23 cellular contexts compared by ENCODE assay signal in the genomic region with DNA sequence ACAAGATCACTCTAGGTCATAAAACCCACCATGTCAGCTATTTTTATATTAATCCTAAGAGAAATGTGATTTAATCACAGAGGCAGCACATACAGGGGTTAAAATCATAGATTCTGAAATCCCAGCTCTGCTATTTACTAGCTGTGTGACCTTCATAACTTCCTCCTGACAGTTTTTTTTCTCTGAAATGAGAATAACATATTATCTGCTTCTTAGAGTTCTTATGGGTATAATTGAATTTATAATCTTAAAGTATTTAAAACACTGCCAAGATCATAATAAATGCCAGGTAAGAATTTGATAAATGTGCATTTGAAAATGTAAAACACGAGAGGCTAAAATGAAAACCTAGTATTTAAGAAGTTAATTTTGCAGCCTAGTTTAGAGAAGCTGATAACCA.
"Had no signal": no experiment of that assay in that cellular context is flagged by ENCODE, and none has a peak within 500 bp of the region (broad histone marks: within the 10 kb centered on the region; RNA-seq: fewer than 3 reads in every experiment).

No MANE protein-coding gene starts in this region.

- H3K36me3 ChIP-seq: esophagus squamous epithelium, gastrocnemius medialis, heart right ventricle, left lung, lower lobe of right lung had no signal

- H3K4me1 ChIP-seq: esophagus squamous epithelium, gastrocnemius medialis, heart right ventricle, left lung, lower lobe of right lung had no signal

- H3K9me3 ChIP-seq: esophagus squamous epithelium, gastrocnemius medialis, heart right ventricle, left lung, lower lobe of right lung, mucosa of descending colon had no signal

- H3K27ac ChIP-seq: epithelial cell of prostate, esophagus squamous epithelium, gastrocnemius medialis, heart right ventricle, left lung, lower lobe of right lung had no signal

- H3K4me3 ChIP-seq: esophagus squamous epithelium, gastrocnemius medialis, heart right ventricle, left lung, lower lobe of right lung, mucosa of descending colon had no signal

- DNase-seq: cortex of kidney; effector CD8-positive, alpha-beta T cell; effector memory CD8-positive, alpha-beta T cell; endodermal cell; erythroblast; esophagus squamous epithelium; foreskin fibroblast; foreskin melanocyte; gastrocnemius medialis; glutamatergic neuron; head of caudate nucleus; heart right ventricle; hippocampal formation; left cardiac atrium; left lung; left ventricle myocardium superior; lower lobe of right lung; mesenchymal stem cell; mucosa of descending colon; naive B cell; naive thymus-derived CD8-positive, alpha-beta T cell had no signal

- H3K27me3 ChIP-seq: esophagus squamous epithelium, gastrocnemius medialis, heart right ventricle, left lung had no signal

- ATAC-seq: effector memory CD8-positive, alpha-beta T cell; esophagus mucosa; gastrocnemius medialis; heart right ventricle; left cardiac atrium; left lung; left ventricle myocardium superior; lower lobe of right lung; mucosa of descending colon; naive thymus-derived CD8-positive, alpha-beta T cell had no signal
